Comparison of ENCODE assay signal across 1 cellular context in genomic region chr6:44266347-44266746, GRCh38.
TF ChIP-seq lines count a peak whose summit lies in the region.

No MANE protein-coding gene starts in this region.

TF ChIP-seq in GM23338, 12 proteins besides CTCF, POLR2A, EP300 and RAD21:
- TF ChIP-seq STAT1 (IDR thresholded peaks at IDR 0.05; ENCODE audit: unreplicated experiment), result no peak
- TF ChIP-seq POLR2AphosphoS5 (IDR thresholded peaks at IDR 0.05; ENCODE audit: low read depth), result no peak
- TF ChIP-seq JUNB (IDR thresholded peaks at IDR 0.05; ENCODE audit: unreplicated experiment), result no peak
- no peak for TF ChIP-seq EZH2 (IDR thresholded peaks at IDR 0.05; ENCODE audit: low read depth, unreplicated experiment)
- TF ChIP-seq ZNF114 (CRISPR knock-in tag; IDR thresholded peaks at IDR 0.05), result no peak
- TF ChIP-seq ZNF331 (CRISPR knock-in tag; IDR thresholded peaks at IDR 0.05; ENCODE audit: low read depth), result no peak
- TF ChIP-seq REST (IDR thresholded peaks at IDR 0.05; ENCODE audit: unreplicated experiment), result no peak
- TF ChIP-seq NANOG (IDR thresholded peaks at IDR 0.05; ENCODE audit: borderline replicate concordance), result no peak
- TF ChIP-seq EZH2phosphoT487 (IDR thresholded peaks at IDR 0.05; ENCODE audit: unreplicated experiment), result no peak
- TF ChIP-seq ZNF462 (CRISPR knock-in tag; IDR thresholded peaks at IDR 0.05), result no peak
- no peak for TF ChIP-seq CREB1 (CRISPR knock-in tag; IDR thresholded peaks at IDR 0.05; ENCODE audit: low read depth)
- TF ChIP-seq ETS1 (IDR thresholded peaks at IDR 0.05), result no peak
